In the genomic region with DNA sequence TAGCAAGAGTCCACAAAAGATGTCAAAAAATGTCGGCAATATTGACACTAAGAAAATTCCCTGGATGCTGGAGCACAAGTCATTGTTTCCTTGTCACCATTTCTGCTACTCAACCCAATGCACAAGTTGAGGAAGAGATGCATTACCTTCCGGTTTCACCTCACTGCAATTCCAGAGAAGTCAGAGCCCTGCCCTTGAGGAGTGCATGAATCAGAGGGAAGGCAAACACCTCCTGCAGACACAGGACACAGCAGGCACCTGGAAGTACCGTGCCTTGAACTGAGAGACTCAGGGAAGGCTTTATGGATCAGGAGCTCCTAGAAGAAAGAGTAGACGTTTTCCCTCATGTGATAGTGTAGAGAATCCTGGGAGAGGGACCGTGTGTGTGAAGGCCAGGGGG, we compare ENCODE assay signal across 21 cellular contexts.
"Had no signal": no experiment of that assay in that cellular context is flagged by ENCODE, and none has a peak within 500 bp of the region (broad histone marks: within the 10 kb centered on the region; RNA-seq: fewer than 3 reads in every experiment).

No MANE protein-coding gene starts in this region.

- H3K4me1 Mint-ChIP-seq: activated naive CD4-positive, alpha-beta T cell treated with anti-CD3 and anti-CD28 coated beads, Interleukin-2, amount 10 ng/mL, durations not matched to agents 7 days and 5 days; activated naive CD8-positive, alpha-beta T cell treated with anti-CD3 and anti-CD28 coated beads for 36 hours had no signal

- H3K36me3 Mint-ChIP-seq: activated CD4-positive, alpha-beta memory T cell treated with anti-CD3 and anti-CD28 coated beads for 36 hours; activated naive CD4-positive, alpha-beta T cell treated with anti-CD3 and anti-CD28 coated beads, Interleukin-2, amount 10 ng/mL, durations not matched to agents 7 days and 5 days; activated naive CD8-positive, alpha-beta T cell treated with anti-CD3 and anti-CD28 coated beads for 36 hours had no signal

- H3K4me3 ChIP-seq: K562 had no signal

- DNase-seq: activated B cell treated with CpG ODN at 0.5 μM for 24 hours; activated CD4-positive, alpha-beta memory T cell treated with anti-CD3 and anti-CD28 coated beads for 36 hours; activated CD4-positive, alpha-beta T cell treated with anti-CD3 and anti-CD28 coated beads, Interleukin-2, amount 10 ng/mL, durations not matched to agents 7 days and 5 days; activated CD8-positive, alpha-beta memory T cell treated with anti-CD3 and anti-CD28 coated beads for 24 hours; activated gamma-delta T cell treated with Interleukin-2 at 50 U/mL for 16 hours; activated naive CD4-positive, alpha-beta T cell treated with anti-CD3 and anti-CD28 coated beads, Interleukin-2, amount 10 ng/mL, durations not matched to agents 7 days and 5 days; activated naive CD8-positive, alpha-beta T cell treated with anti-CD3 and anti-CD28 coated beads for 36 hours; activated T-cell treated with anti-CD3 and anti-CD28 coated beads, Interleukin-2, amount 50 U/mL, for 72 hours; caudate nucleus; Karpas-422; MM.1S; NCI-H1105; NCI-H1436; NCI-H1694 treated with DMSO at 0.1 percent for 48 hours; NCI-H2081; NCI-H510A treated with DMSO at 0.1 percent for 48 hours; SIG-M5; T-helper 17 cell; T-helper 9 cell had no signal

- H3K4me3 Mint-ChIP-seq: activated B cell treated with CpG ODN at 0.5 μM for 24 hours; activated CD4-positive, alpha-beta memory T cell treated with anti-CD3 and anti-CD28 coated beads for 36 hours; activated CD4-positive, alpha-beta T cell treated with anti-CD3 and anti-CD28 coated beads, Interleukin-2, amount 10 ng/mL, durations not matched to agents 7 days and 5 days; activated naive CD4-positive, alpha-beta T cell treated with anti-CD3 and anti-CD28 coated beads, Interleukin-2, amount 10 ng/mL, durations not matched to agents 7 days and 5 days; activated naive CD8-positive, alpha-beta T cell treated with anti-CD3 and anti-CD28 coated beads for 36 hours; activated T-cell treated with anti-CD3 and anti-CD28 coated beads, Interleukin-2, amount 50 U/mL, for 72 hours; T-helper 17 cell had no signal

- H3K9me3 Mint-ChIP-seq: activated B cell treated with CpG ODN at 0.5 μM for 24 hours had no signal

- H3K27me3 Mint-ChIP-seq: activated B cell treated with CpG ODN at 0.5 μM for 24 hours; activated naive CD8-positive, alpha-beta T cell treated with anti-CD3 and anti-CD28 coated beads for 36 hours had no signal

- H3K27ac Mint-ChIP-seq: activated B cell treated with CpG ODN at 0.5 μM for 24 hours; activated CD4-positive, alpha-beta memory T cell treated with anti-CD3 and anti-CD28 coated beads for 36 hours; activated CD4-positive, alpha-beta T cell treated with anti-CD3 and anti-CD28 coated beads, Interleukin-2, amount 10 ng/mL, durations not matched to agents 7 days and 5 days; activated naive CD4-positive, alpha-beta T cell treated with anti-CD3 and anti-CD28 coated beads, Interleukin-2, amount 10 ng/mL, durations not matched to agents 7 days and 5 days; activated naive CD8-positive, alpha-beta T cell treated with anti-CD3 and anti-CD28 coated beads for 36 hours; activated T-cell treated with anti-CD3 and anti-CD28 coated beads, Interleukin-2, amount 50 U/mL, for 72 hours; activated T-helper 2 cell treated with anti-CD3 and anti-CD28 coated beads, Interferon-gamma antibody, Interleukin-2, Interleukin-4, amounts not matched to agents 10 μg/mL and 5 μg/mL and 100 μg/mL, durations not matched to agents 14 hours and 24 hours and 36 hours; T-helper 17 cell had no signal

- ATAC-seq: activated T-cell treated with anti-CD3 and anti-CD28 coated beads, Interleukin-2, amount 50 U/mL, for 72 hours; K562; T-helper 17 cell had no signal
